In genomic region chr14:29906256-29906885, GRCh38 we compare ENCODE assay signal across 8 cellular contexts. TPM values are rescaled to one million over a fixed set of nuclear protein-coding genes. Genes with fewer than 3 reads are reported as not detected.
DNase-seq lines count a peak whose midpoint lies in the region; ATAC-seq and TF ChIP-seq lines count a peak whose summit lies in the region.

No MANE protein-coding gene starts in this region.

- H3K9me3 ChIP-seq in Panc1 (ENCODE audit: control insufficient read depth, insufficient read depth, low read depth, low read length), result no peaks in the 10 kb centered on the region
- peaks cover 0 to 11% (median 3%) of the 10 kb centered on the region in 4 donors for H3K9me3 ChIP-seq in stomach

- TF ChIP-seq CTCF in Panc1 (IDR thresholded peaks at IDR 0.05) (no peak), stomach (IDR thresholded peaks at IDR 0.05) (no peak)

- peak overlapping the region; percentile 4; the same call in 1 of the 2 replicates for H3K27ac ChIP-seq in Panc1 (ENCODE audit: low read length)
- H3K27ac ChIP-seq in stomach, result peak overlapping the region in 3 of 5 donors; percentile 14 to 45 (median 20)

- peak; percentile 65; the same call in 1 of the 2 replicates for ATAC-seq in Panc1
- ATAC-seq in GM19467 (IDR thresholded peaks at IDR 0.05; ENCODE audit: unreplicated experiment), result no peak

- H3K36me3 ChIP-seq in Panc1 (ENCODE audit: control insufficient read depth, insufficient read depth, low read length) (no peaks in the 10 kb centered on the region), stomach (no peaks in the 10 kb centered on the region)

- H3K27me3 ChIP-seq in Panc1 (ENCODE audit: control insufficient read depth, insufficient read depth, low read length) (no peaks in the 10 kb centered on the region), stomach (no peaks in the 10 kb centered on the region)

- 64 to 81% (median 73%) methylated on average over 3 of the region's 3 CpGs for WGBS in stomach, 5 donors

- H3K4me1 ChIP-seq in Panc1 (ENCODE audit: control insufficient read depth, insufficient read depth, low read length), result peaks cover 8% of the 10 kb centered on the region; the same call in 1 of the 2 replicates
- H3K4me1 ChIP-seq in stomach, result peaks cover 0 to 24% (median 13%) of the 10 kb centered on the region in 4 donors

- POLR2A ChIA-PET in Panc1 (lab: Charles Lee), result interaction anchor here (0.6 kb wide), 1 partner anchor 140 kb away, joined by 3 read pairs; no protein-coding TSS in a partner anchor

- DNase-seq in NCI-H510A treated with DMSO at 0.1 percent for 48 hours (lab: John Stamatoyannopoulos, UW) (peak; percentile 12), NCI-H510A (lab: John Stamatoyannopoulos, UW) (no peak), Panc1 (ENCODE audit: low read depth, low spot score) (peak; percentile 78), glomerular visceral epithelial cell (ENCODE audit: extremely low spot score) (peak; percentile 68), stomach (peak; percentile 37), cerebellar cortex (ENCODE audit: low spot score) (no peak)
- DNase-seq in activated effector memory CD4-positive, alpha-beta T cell treated with Interleukin-2 at 50 U/mL for 16 hours, result no peak

- CTCF ChIA-PET in Panc1 (lab: Charles Lee), result no interaction called here

- no TSS peak for BruUV-seq in Panc1 (replicated peaks; lab: Mats Ljungman, UMichigan)

- no peak for TF ChIP-seq EP300 in stomach (IDR thresholded peaks at IDR 0.05)

- H3K4me3 ChIP-seq in Panc1 (ENCODE audit: low read depth in 2 of 2, low read length in 2 of 2) (no peak overlapping the region), stomach (no peak overlapping the region)

- in situ Hi-C loops in Panc1 (cut with HindIII; ENCODE audit: low pct_unique_long_range_greater_than_20kb, low sequenced_read_pairs), result no loop called here

- intact Hi-C loops in Panc1 (cut with micrococcal nuclease; ENCODE audit: unreplicated experiment) (no loop called here), stomach (cut with DNase I; ENCODE audit: low total_unique reads) (no loop called here)

- no peak for TF ChIP-seq POLR2A in stomach (IDR thresholded peaks at IDR 0.05)

RNA-seq across cellular contexts. Expression of gene PRKD1, which starts 21.3 kb away (rescaled TPM):
- total RNA-seq in Panc1 (2021; ENCODE audit: unreplicated experiment), result 8.2 TPM
- 7.1 TPM for polyA plus RNA-seq in Panc1 (2012; ENCODE audit: insufficient read length)
- 10 to 100 TPM in 3 of 5 donors, 1 to 10 TPM in 2; 3.1 to 26.6 (median 19.6) TPM for total RNA-seq in stomach
- polyA plus RNA-seq in stomach, result 1 to 10 TPM; 1.6 to 2.7 (median 1.8) TPM

Comparison
In these comparisons a context has a peak if more than half of its experiments do, and no peak if none do; other contexts are left out.
1. DNase-seq: peak in NCI-H510A treated with DMSO at 0.1 percent for 48 hours (single experiment), Panc1 (single experiment), glomerular visceral epithelial cell (single experiment) and stomach (single experiment); none in NCI-H510A (single experiment), cerebellar cortex (single experiment) and activated effector memory CD4-positive, alpha-beta T cell treated with Interleukin-2 at 50 U/mL for 16 hours (single experiment).